8 cellular contexts compared by ENCODE assay signal in genomic region chr19:342801-343421, GRCh38. TPM values are rescaled to one million over a fixed set of nuclear protein-coding genes. Genes with fewer than 3 reads are reported as not detected.
A peak's percentile ranks its signal among the peaks of the same experiment; 100 is the strongest.
DNase-seq lines count a peak whose midpoint lies in the region; ATAC-seq and TF ChIP-seq lines count a peak whose summit lies in the region.

No MANE protein-coding gene starts in this region.

- H3K4me3 ChIP-seq in BE2C (ENCODE audit: low read depth, low read length) (peak overlapping the region; percentile 73), adrenal gland (peak overlapping the region in 1 of 4 donors; percentile 100), right cardiac atrium (ENCODE audit: low read length) (peak overlapping the region; percentile 9), skeletal muscle cell (ENCODE audit: low read depth, low read length) (peak overlapping the region; percentile 68)

- TF ChIP-seq POLR2A in adrenal gland (IDR thresholded peaks at IDR 0.05): no peak

- TF ChIP-seq CTCF in BE2C (IDR thresholded peaks at IDR 0.05; ENCODE audit: low read depth, low read length) (no peak), adrenal gland (IDR thresholded peaks at IDR 0.05) (no peak)

- H3K27ac ChIP-seq in adrenal gland (peak overlapping the region in 2 of 5 donors; percentile 59 to 89), right cardiac atrium (ENCODE audit: low read length) (peak overlapping the region; percentile 54)

- peaks cover 3% of the 10 kb centered on the region; the same call in 1 of the 2 replicates for H3K9me3 ChIP-seq in BE2C
- H3K9me3 ChIP-seq in adrenal gland (replicated peaks in 1 of 3): no peaks in the 10 kb centered on the region
- H3K9me3 ChIP-seq in right cardiac atrium (ENCODE audit: control insufficient read depth, low read length): no peaks in the 10 kb centered on the region

- H3K27me3 ChIP-seq in BE2C (no peaks in the 10 kb centered on the region), adrenal gland (no peaks in the 10 kb centered on the region), right cardiac atrium (ENCODE audit: control insufficient read depth, insufficient read depth) (no peaks in the 10 kb centered on the region)

- WGBS in adrenal gland, 4 donors: 58 to 69% (median 64%) methylated on average over 7 to 14 of the region's 14 CpGs
- WGBS in right cardiac atrium: 40% methylated on average over 14 of the region's 14 CpGs

- intact Hi-C loops in adrenal gland (cut with DNase I): loop anchor here in 1 of 2 donors (10.0 kb wide), 1 partner anchor 152 kb away; the partner anchor contains the start of gene MADCAM1
- intact Hi-C loops in right cardiac atrium (cut with DNase I): no loop called here

- H3K4me1 ChIP-seq in BE2C (peaks cover 5% of the 10 kb centered on the region), adrenal gland (replicated peaks in 1 of 2) (peaks cover 14 to 34% of the 10 kb centered on the region in 2 donors), right cardiac atrium (ENCODE audit: control insufficient read depth, insufficient read depth, low read length) (peaks cover 15% of the 10 kb centered on the region)

- DNase-seq in BE2C (no peak), KG1 (lab: John Stamatoyannopoulos, UW) (peak; percentile 67), adrenal gland (peak; percentile 56 to 84 (median 69)), right cardiac atrium (peak; percentile 73 to 83 (median 81)), skeletal muscle cell (ENCODE audit: low read depth) (peak; percentile 83), NCI-H146 (lab: John Stamatoyannopoulos, UW) (no peak)
- DNase-seq in stimulated activated CD4-positive, alpha-beta T cell treated with anti-CD3 and anti-CD28 coated beads, Interleukin-2, amount 100 ng/mL, for 48 hours: no peak

- H3K36me3 ChIP-seq in BE2C (peaks cover 12% of the 10 kb centered on the region; the same call in 1 of the 2 replicates), adrenal gland (replicated peaks in 1 of 2) (no peaks in the 10 kb centered on the region)

- ATAC-seq in right cardiac atrium (peak; percentile 29 to 62), GM19328 (IDR thresholded peaks at IDR 0.05; ENCODE audit: unreplicated experiment) (no peak)

RNA-seq across cellular contexts. Expression of gene MIER2, which starts 1.7 kb away (rescaled TPM):
- 59.0 TPM for polyA plus RNA-seq in BE2C (2012; ENCODE audit: insufficient read depth, insufficient read length, low read depth)
- total RNA-seq in adrenal gland (10 to 100 TPM; 10.8 to 24.2 (median 18.2) TPM), right cardiac atrium (10 to 100 TPM; 14.7 to 23.1 (median 18.9) TPM)
- polyA plus RNA-seq in adrenal gland (10 to 100 TPM; 11.6 to 33.9 (median 29.5) TPM), right cardiac atrium (15.1 TPM)

RNA-seq across cellular contexts. Expression of gene PLPP2, which starts 51.7 kb away (rescaled TPM):
- polyA plus RNA-seq in BE2C (2012; ENCODE audit: insufficient read depth, insufficient read length, low read depth): 0.60 TPM
- 100 to 1,000 TPM in 1 of 8 donors, 10 to 100 TPM in 2, 1 to 10 TPM in 5; 2.4 to 272 (median 7.8) TPM for total RNA-seq in adrenal gland
- 1 to 10 TPM in 1 of 3 donors, under 1 TPM in 2; 0.33 to 8.9 (median 0.88) TPM for polyA plus RNA-seq in adrenal gland
- total RNA-seq in right cardiac atrium: under 1 TPM; 0.26 to 0.89 (median 0.54) TPM
- polyA plus RNA-seq in right cardiac atrium: 0.48 TPM

Comparison
In these comparisons a context has a peak if more than half of its experiments do, and no peak if none do; other contexts are left out.
1. DNase-seq: peak in KG1 (single experiment), adrenal gland (7 of 7), right cardiac atrium (3 of 3) and skeletal muscle cell (single experiment); none in BE2C (single experiment), NCI-H146 (single experiment) and stimulated activated CD4-positive, alpha-beta T cell treated with anti-CD3 and anti-CD28 coated beads, Interleukin-2, amount 100 ng/mL, for 48 hours (0 of 2).